ENCODE assay signal across 8 cellular contexts in the genomic region with DNA sequence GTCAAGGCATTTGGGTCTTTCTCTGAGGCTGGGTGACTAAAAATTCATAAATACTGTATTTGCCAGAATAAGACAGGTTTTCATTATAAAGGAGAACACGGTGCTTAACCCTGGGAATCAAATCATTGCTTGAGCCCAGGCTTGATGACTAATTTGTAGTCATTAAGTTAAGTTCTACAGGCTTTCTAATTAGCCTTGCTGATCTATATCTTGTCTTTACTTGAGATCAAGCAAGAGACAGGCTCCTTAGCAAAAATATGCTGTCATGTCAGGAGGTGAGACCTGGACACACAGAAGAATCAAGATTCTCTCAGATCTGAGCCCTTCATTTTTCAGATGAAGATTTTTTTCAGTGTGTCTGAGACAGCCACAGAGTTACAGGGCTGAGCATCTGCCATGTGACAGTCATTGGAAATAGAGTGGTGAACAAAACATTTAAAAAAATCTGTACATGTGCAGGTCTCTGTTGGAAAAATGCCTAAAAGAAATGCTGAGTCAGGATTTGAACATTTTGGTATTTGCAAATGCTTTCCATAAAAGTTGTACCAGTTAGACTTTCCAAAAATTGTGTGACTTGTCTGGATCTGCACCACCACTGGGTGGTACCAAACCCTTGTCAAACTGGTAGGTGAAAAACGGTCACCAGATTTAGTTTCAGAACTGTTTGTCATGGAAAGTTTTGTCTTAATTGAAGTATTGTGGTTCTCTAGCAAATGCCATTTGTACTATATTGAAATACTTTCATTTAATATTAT. TPM values are rescaled to one million over a fixed set of nuclear protein-coding genes. Genes with fewer than 3 reads are reported as not detected.
DNase-seq lines count a peak whose midpoint lies in the region; ATAC-seq and TF ChIP-seq lines count a peak whose summit lies in the region.

No MANE protein-coding gene starts in this region.

- H3K27me3 ChIP-seq in BE2C (no peaks in the 10 kb centered on the region), upper lobe of right lung (no peaks in the 10 kb centered on the region)

- H3K4me1 ChIP-seq in BE2C (peaks cover 6% of the 10 kb centered on the region), upper lobe of right lung (peaks cover 5% of the 10 kb centered on the region)

- H3K9me3 ChIP-seq in BE2C (no peaks in the 10 kb centered on the region), SK-N-MC (ENCODE audit: low read depth, low read length) (no peaks in the 10 kb centered on the region), upper lobe of right lung (no peaks in the 10 kb centered on the region)

- no peak for ATAC-seq in upper lobe of right lung
- ATAC-seq in HG03521 (IDR thresholded peaks at IDR 0.05; ENCODE audit: unreplicated experiment): no peak

- H3K36me3 ChIP-seq in BE2C: peaks cover 57% of the 10 kb centered on the region
- peaks cover 52% of the 10 kb centered on the region for H3K36me3 ChIP-seq in SK-N-MC (ENCODE audit: insufficient read depth, low read length)
- H3K36me3 ChIP-seq in upper lobe of right lung: peaks cover 74% of the 10 kb centered on the region

- intact Hi-C loops in upper lobe of right lung (cut with DNase I): no loop called here

- H3K27ac ChIP-seq in SK-N-MC (peak overlapping the region; percentile 57), upper lobe of right lung (no peak overlapping the region)

- no peak for DNase-seq in BE2C
- peak; percentile 27 for DNase-seq in GM20000 (ENCODE audit: low spot score)
- peak; percentile 20 for DNase-seq in SK-N-MC (ENCODE audit: low read depth, low spot score)
- DNase-seq in fibroblast of gingiva (ENCODE audit: low read depth): peak; percentile 63
- DNase-seq in upper lobe of right lung: no peak
- no peak for DNase-seq in SHP77 treated with DMSO at 0.1 percent for 48 hours (lab: John Stamatoyannopoulos, UW)
- no peak for DNase-seq in GOT3 (lab: John Stamatoyannopoulos, UW)

- H3K4me3 ChIP-seq in BE2C (ENCODE audit: low read depth, low read length): no peak overlapping the region
- no peak overlapping the region for H3K4me3 ChIP-seq in SK-N-MC
- H3K4me3 ChIP-seq in upper lobe of right lung: no peak overlapping the region

- peak; percentile 52 for TF ChIP-seq CTCF in BE2C (IDR thresholded peaks at IDR 0.05; ENCODE audit: low read depth, low read length)
- peak; percentile 10 for TF ChIP-seq CTCF in GM20000 (IDR thresholded peaks at IDR 0.05; ENCODE audit: extremely low read depth, missing control alignments)
- no peak for TF ChIP-seq CTCF in upper lobe of right lung (IDR thresholded peaks at IDR 0.05)

- H3K9ac ChIP-seq in SK-N-MC (ENCODE audit: insufficient read length): no peak overlapping the region

RNA-seq across cellular contexts. Expression of a gene that starts 14.7 kb away (rescaled TPM):
- 59.4 TPM for polyA plus RNA-seq in BE2C (2012; ENCODE audit: insufficient read depth, insufficient read length, low read depth)
- total RNA-seq in upper lobe of right lung: 68.4 TPM

Comparison
In these comparisons a context has a peak if more than half of its experiments do, and no peak if none do; other contexts are left out.
1. DNase-seq: peak in GM20000 (single experiment), SK-N-MC (single experiment) and fibroblast of gingiva (single experiment); none in BE2C (single experiment), upper lobe of right lung (single experiment), SHP77 treated with DMSO at 0.1 percent for 48 hours (single experiment) and GOT3 (single experiment).